Comparison of ENCODE assay signal across 1 cellular context in genomic region chr11:2887526-2888195, GRCh38.
TF ChIP-seq lines count a peak whose summit lies in the region.

No MANE protein-coding gene starts in this region.

TF ChIP-seq in HepG2, 621 proteins besides CTCF, POLR2A, EP300 and RAD21:
- no peak for TF ChIP-seq ZNF570 (CRISPR knock-in tag; IDR thresholded peaks at IDR 0.05; ENCODE audit: borderline replicate concordance)
- TF ChIP-seq ZBTB33 (CRISPR knock-in tag; IDR thresholded peaks at IDR 0.05) = peak; percentile 65
